11 cellular contexts compared by ENCODE assay signal in the genomic region with DNA sequence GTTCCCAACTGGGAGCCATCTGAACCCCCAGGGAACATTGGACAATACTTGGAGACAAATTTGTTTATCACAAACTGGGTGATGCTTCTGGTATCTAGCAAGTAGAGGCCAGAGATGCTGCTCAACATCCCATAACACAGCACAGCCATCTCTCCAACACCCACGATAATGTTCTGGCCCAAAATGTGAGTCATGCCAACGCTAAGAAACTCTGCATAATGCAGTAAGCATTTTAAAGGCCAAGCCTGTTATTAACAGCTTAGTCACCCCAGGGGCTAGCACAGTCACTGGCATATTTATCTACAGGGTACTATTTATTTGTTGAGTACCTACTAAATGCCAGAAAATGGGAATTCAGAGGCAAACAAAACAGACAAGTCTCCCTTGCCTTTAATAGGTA.
DNase-seq lines count a peak whose midpoint lies in the region; ATAC-seq and TF ChIP-seq lines count a peak whose summit lies in the region.
"Had no signal": no experiment of that assay in that cellular context is flagged by ENCODE, and none has a peak within 500 bp of the region (broad histone marks: within the 10 kb centered on the region; RNA-seq: fewer than 3 reads in every experiment).

No MANE protein-coding gene starts in this region.

- TF ChIP-seq CTCF in RWPE1 (conservative IDR thresholded peaks at IDR 0.05; ENCODE audit: low read depth) (no peak), fibroblast of lung (conservative IDR thresholded peaks at IDR 0.05 in 1 of 2, IDR thresholded peaks at IDR 0.05 in 1 of 2; ENCODE audit: low read depth in 1 of 2, low read length in 2 of 2) (no peak), smooth muscle cell (IDR thresholded peaks at IDR 0.05; ENCODE audit: borderline replicate concordance, insufficient read depth, poor library complexity, severe bottlenecking) (no peak), gastrocnemius medialis (IDR thresholded peaks at IDR 0.05 in 4 of 5, conservative IDR thresholded peaks at IDR 0.05 in 1 of 5) (no peak)

- H3K4me3 ChIP-seq in fibroblast of lung (replicated peaks in 1 of 4; ENCODE audit: control extremely low read depth in 1 of 4, insufficient read depth in 1 of 4, low read depth in 3 of 4, low read length in 4 of 4) (no peak overlapping the region), smooth muscle cell (no peak overlapping the region), gastrocnemius medialis (no peak overlapping the region)
- H3K4me3 ChIP-seq: upper lobe of left lung had no signal

- CTCF ChIA-PET in RWPE1 (lab: Yijun Ruan, JAX), result no interaction called here

- H3K9ac ChIP-seq in fibroblast of lung (ENCODE audit: insufficient read depth, low read length), result no peak overlapping the region
- H3K9ac ChIP-seq in smooth muscle cell (ENCODE audit: low read depth), result no peak overlapping the region

- H3K27me3 ChIP-seq in fibroblast of lung (ENCODE audit: control insufficient read depth, insufficient read depth, low read length) (no peaks in the 10 kb centered on the region), smooth muscle cell (ENCODE audit: low read depth) (peaks cover 3% of the 10 kb centered on the region), gastrocnemius medialis (no peaks in the 10 kb centered on the region)
- H3K27me3 ChIP-seq: upper lobe of left lung had no signal

- peaks cover 6% of the 10 kb centered on the region for H3K4me1 ChIP-seq in fibroblast of lung (ENCODE audit: control insufficient read depth, extremely low read depth, insufficient read depth, low read length)
- no peaks in the 10 kb centered on the region for H3K4me1 ChIP-seq in smooth muscle cell (ENCODE audit: low read depth)
- no peaks in the 10 kb centered on the region for H3K4me1 ChIP-seq in gastrocnemius medialis
- H3K4me1 ChIP-seq: upper lobe of left lung had no signal

- H3K79me2 ChIP-seq in fibroblast of lung (ENCODE audit: control insufficient read depth, insufficient read depth, low read length) (no peaks in the 10 kb centered on the region), smooth muscle cell (ENCODE audit: low read depth) (no peaks in the 10 kb centered on the region)

- H3F3A ChIP-seq in smooth muscle cell (ENCODE audit: low read depth), result no peaks in the 10 kb centered on the region

- H3K27ac ChIP-seq in RWPE1 (no peak overlapping the region), fibroblast of lung (ENCODE audit: insufficient read depth, low read length) (peak overlapping the region; percentile 19), smooth muscle cell (ENCODE audit: low read depth) (peak overlapping the region; percentile 17), gastrocnemius medialis (no peak overlapping the region)
- H3K27ac ChIP-seq: upper lobe of left lung had no signal

- H4K20me1 ChIP-seq in fibroblast of lung (ENCODE audit: control insufficient read depth, extremely low read depth, insufficient read depth, low read length), result no peaks in the 10 kb centered on the region
- H4K20me1 ChIP-seq in smooth muscle cell (ENCODE audit: low read depth), result no peaks in the 10 kb centered on the region

- no peak for TF ChIP-seq POLR2A in gastrocnemius medialis (IDR thresholded peaks at IDR 0.05)

- intact Hi-C loops in gastrocnemius medialis (cut with DNase I; ENCODE audit: low total_unique reads), result no loop called here

- no peak for ATAC-seq in gastrocnemius medialis
- ATAC-seq: activated CD8-positive, alpha-beta T cell treated with anti-CD3 and anti-CD28 coated beads for 36 hours; naive thymus-derived CD8-positive, alpha-beta T cell had no signal

- H3K36me3 ChIP-seq in fibroblast of lung (ENCODE audit: control insufficient read depth, insufficient read depth, low read length) (no peaks in the 10 kb centered on the region), smooth muscle cell (ENCODE audit: low read depth) (no peaks in the 10 kb centered on the region), gastrocnemius medialis (no peaks in the 10 kb centered on the region)
- H3K36me3 ChIP-seq: upper lobe of left lung had no signal

- H3K4me2 ChIP-seq in fibroblast of lung (ENCODE audit: extremely low read depth, insufficient read depth, low read length), result no peak overlapping the region
- H3K4me2 ChIP-seq in smooth muscle cell, result no peak overlapping the region

- in situ Hi-C loops in G401 (cut with HindIII; ENCODE audit: low sequenced_read_pairs), result no loop called here
- in situ Hi-C loops in gastrocnemius medialis (cut with MboI; ENCODE audit: low sequenced_read_pairs in 4 of 4), result loop anchor here in 1 of 4 donors (25.0 kb wide), 1 partner anchor 282 kb away; no protein-coding TSS in a partner anchor

- H2AFZ ChIP-seq in fibroblast of lung (ENCODE audit: low read length) (no peak overlapping the region), smooth muscle cell (ENCODE audit: low read depth) (no peak overlapping the region)

- POLR2A ChIA-PET in RWPE1 (lab: Yijun Ruan, JAX; ENCODE audit: low non-redundant PET), result no interaction called here

- 7% methylated on average over 2 of the region's 2 CpGs for WGBS in smooth muscle cell (ENCODE audit: low lambda C conversion rate)

- DNase-seq in G401 (ENCODE audit: low spot score) (peak; percentile 34), RWPE1 (ENCODE audit: low spot score) (peak; percentile 84), fibroblast of lung (ENCODE audit: low read depth in 2 of 2) (peak; percentile 36 to 91), smooth muscle cell (lab: John Stamatoyannopoulos, UW; ENCODE audit: unreplicated experiment) (no peak), hippocampal formation (lab: John Stamatoyannopoulos, UW) (no peak), GDM1 (lab: John Stamatoyannopoulos, UW) (no peak), gastrocnemius medialis (no peak)
- DNase-seq: activated CD8-positive, alpha-beta T cell treated with anti-CD3 and anti-CD28 coated beads for 36 hours; H7; naive thymus-derived CD8-positive, alpha-beta T cell; upper lobe of left lung had no signal

- H3K9me3 ChIP-seq in fibroblast of lung (ENCODE audit: control insufficient read depth, insufficient read depth, low read depth, low read length) (no peaks in the 10 kb centered on the region), smooth muscle cell (replicated peaks; ENCODE audit: low read depth) (no peaks in the 10 kb centered on the region), gastrocnemius medialis (no peaks in the 10 kb centered on the region)
- H3K9me3 ChIP-seq: upper lobe of left lung had no signal

Comparison
In these comparisons a context has a peak if more than half of its experiments do, and no peak if none do; other contexts are left out.
1. DNase-seq: peak in G401 (single experiment), RWPE1 (single experiment) and fibroblast of lung (2 of 2); none in smooth muscle cell (single experiment), hippocampal formation (0 of 2), GDM1 (single experiment) and gastrocnemius medialis (0 of 2).
2. H3K27ac ChIP-seq: peak in fibroblast of lung (single experiment) and smooth muscle cell (single experiment); none in RWPE1 (single experiment) and gastrocnemius medialis (0 of 4).